ENCODE assay signal across 28 cellular contexts in the genomic region with DNA sequence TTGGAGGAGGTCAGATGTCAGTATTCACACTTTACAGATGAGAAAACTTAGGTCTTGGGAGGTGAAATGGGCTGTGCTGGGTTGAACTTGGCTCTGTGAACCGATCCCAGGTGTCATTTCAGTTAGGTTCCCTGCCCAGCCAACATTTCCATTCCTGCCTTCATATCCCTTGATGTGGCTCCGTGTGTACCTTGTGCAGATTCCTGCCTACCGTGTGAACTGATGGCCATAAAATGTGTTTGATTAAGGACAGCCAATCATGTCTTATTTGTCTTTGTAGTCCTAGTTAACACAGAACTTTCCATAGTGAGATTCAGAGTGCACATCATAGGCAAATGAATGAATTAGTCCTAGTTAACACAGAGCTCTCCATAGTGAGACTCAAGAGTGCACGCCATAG.
"Had no signal": no experiment of that assay in that cellular context is flagged by ENCODE, and none has a peak within 500 bp of the region (broad histone marks: within the 10 kb centered on the region; RNA-seq: fewer than 3 reads in every experiment).

No MANE protein-coding gene starts in this region.

- DNase-seq: colonic mucosa; effector CD8-positive, alpha-beta T cell; endodermal cell; foreskin fibroblast; gastrocnemius medialis; head of caudate nucleus; kidney; left lung; mesenchymal stem cell; naive thymus-derived CD8-positive, alpha-beta T cell; occipital lobe; ovary; posterior cingulate gyrus; psoas muscle; right cardiac atrium; stimulated activated CD4-positive, alpha-beta T cell treated with anti-CD3 and anti-CD28 coated beads, Interleukin-15, amount 100 ng/mL, for 24 hours; stimulated activated CD4-positive, alpha-beta T cell treated with anti-CD3 and anti-CD28 coated beads, Interleukin-2, amount 100 ng/mL, for 48 hours; stimulated activated naive CD4-positive, alpha-beta T cell; stimulated activated naive CD8-positive, alpha-beta T cell treated with anti-CD3 and anti-CD28 coated beads, Interleukin-15, amount 100 ng/mL, for 72 hours; transverse colon; upper lobe of right lung had no signal

- H3K27ac Mint-ChIP-seq: dendritic cell treated with granulocyte-macrophage colony-stimulating factor and Interleukin-4, amounts not matched to agents 40 ng/mL and 50 ng/mL, for 4 days; endodermal cell; mesothelial cell of epicardium had no signal

- H3K4me1 ChIP-seq: colonic mucosa, upper lobe of right lung had no signal

- H3K4me3 Mint-ChIP-seq: dendritic cell treated with granulocyte-macrophage colony-stimulating factor and Interleukin-4, amounts not matched to agents 40 ng/mL and 50 ng/mL, for 4 days; endodermal cell; mesothelial cell of epicardium; naive thymus-derived CD8-positive, alpha-beta T cell; stimulated activated naive CD8-positive, alpha-beta T cell treated with anti-CD3 and anti-CD28 coated beads, Interleukin-15, amount 100 ng/mL, for 72 hours had no signal

- FAIRE-seq: kidney had no signal

- H3K27ac ChIP-seq: colonic mucosa, epithelial cell of prostate, gastrocnemius medialis, left lung, ovary, psoas muscle, skin epidermis, suprapubic skin, transverse colon, upper lobe of right lung, vagina had no signal

- H3K36me3 Mint-ChIP-seq: mesothelial cell of epicardium had no signal

- H3K27me3 ChIP-seq: colonic mucosa, gastrocnemius medialis, left lung, ovary, suprapubic skin, transverse colon, upper lobe of right lung, vagina had no signal

- H3K27me3 Mint-ChIP-seq: dendritic cell treated with granulocyte-macrophage colony-stimulating factor and Interleukin-4, amounts not matched to agents 40 ng/mL and 50 ng/mL, for 4 days; naive thymus-derived CD8-positive, alpha-beta T cell; stimulated activated naive CD8-positive, alpha-beta T cell treated with anti-CD3 and anti-CD28 coated beads, Interleukin-15, amount 100 ng/mL, for 72 hours had no signal

- H3K9me3 Mint-ChIP-seq: dendritic cell treated with granulocyte-macrophage colony-stimulating factor and Interleukin-4, amounts not matched to agents 40 ng/mL and 50 ng/mL, for 4 days; endodermal cell; naive thymus-derived CD8-positive, alpha-beta T cell had no signal

- H3K4me3 ChIP-seq: colonic mucosa, gastrocnemius medialis, left lung, ovary, psoas muscle, skin epidermis, suprapubic skin, transverse colon, upper lobe of right lung, vagina had no signal

- H3K36me3 ChIP-seq: colonic mucosa, gastrocnemius medialis, left lung, ovary, suprapubic skin, transverse colon, upper lobe of right lung, vagina had no signal

- ATAC-seq: esophagus mucosa; gastrocnemius medialis; left lung; naive thymus-derived CD8-positive, alpha-beta T cell; psoas muscle; right cardiac atrium; stimulated activated naive CD8-positive, alpha-beta T cell treated with anti-CD3 and anti-CD28 coated beads, Interleukin-15, amount 100 ng/mL, for 72 hours; upper lobe of right lung had no signal

- H3K9me3 ChIP-seq: colonic mucosa, gastrocnemius medialis, left lung, ovary, psoas muscle, suprapubic skin, transverse colon, upper lobe of right lung, vagina had no signal
